In genomic region chr6:83974409-83975050, GRCh38 we compare ENCODE assay signal across 1 cellular context.
TF ChIP-seq lines count a peak whose summit lies in the region.

No MANE protein-coding gene starts in this region.

TF ChIP-seq in K562, 482 proteins besides CTCF, POLR2A, EP300 and RAD21 (continued from another document and continues in another):
- TF ChIP-seq ZNF165 (CRISPR knock-in tag; IDR thresholded peaks at IDR 0.05; ENCODE audit: borderline replicate concordance) (peak; percentile 94), IRF9 (tag; IDR thresholded peaks at IDR 0.05) (peak; percentile 90), JUN (IDR thresholded peaks at IDR 0.05; ENCODE audit: borderline replicate concordance, low read depth, low read length) (peak; percentile 75; the same call in 1 of the 2 replicates), JUN (CRISPR knock-in tag; IDR thresholded peaks at IDR 0.05; ENCODE audit: borderline replicate concordance) (no peak), ETS2 (tag; IDR thresholded peaks at IDR 0.05; ENCODE audit: borderline replicate concordance, poor library complexity, severe bottlenecking) (peak; percentile 26), GATAD2A (IDR thresholded peaks at IDR 0.05) (peak; percentile 93), ZKSCAN1 (IDR thresholded peaks at IDR 0.05; ENCODE audit: low read depth, low read length) (peak; percentile 86; the same call in 1 of the 2 replicates), HDAC2 (IDR thresholded peaks at IDR 0.05) (peak; percentile 97), ETV5 (CRISPR knock-in tag; IDR thresholded peaks at IDR 0.05; ENCODE audit: low read depth) (peak; percentile 81), CHD1 (IDR thresholded peaks at IDR 0.05; ENCODE audit: low read length) (no peak), POU5F1 (IDR thresholded peaks at IDR 0.05; ENCODE audit: borderline replicate concordance, low read depth, low read length, partially characterized antibody) (no peak), ZNF175 (CRISPR knock-in tag; IDR thresholded peaks at IDR 0.05; ENCODE audit: low read depth) (peak; percentile 98), KLF16 (IDR thresholded peaks at IDR 0.05) (peak; percentile 96), WHSC1 (IDR thresholded peaks at IDR 0.05; ENCODE audit: low read length) (no peak), RFX7 (CRISPR knock-in tag; IDR thresholded peaks at IDR 0.05) (peak; percentile 84; the same call in 1 of the 2 replicates), XRCC4 (IDR thresholded peaks at IDR 0.05; ENCODE audit: extremely low read depth, insufficient read depth, insufficient read length) (no peak), ZEB2 (IDR thresholded peaks at IDR 0.05) (peak; percentile 72), NR2C2 (CRISPR knock-in tag; IDR thresholded peaks at IDR 0.05) (no peak), NR2C2 (tag; IDR thresholded peaks at IDR 0.05) (peak; percentile 76), E2F5 (CRISPR knock-in tag; IDR thresholded peaks at IDR 0.05) (no peak), FOXA1 (IDR thresholded peaks at IDR 0.05; ENCODE audit: borderline replicate concordance) (no peak), NR0B1 (IDR thresholded peaks at IDR 0.05; ENCODE audit: partially characterized antibody) (no peak), CBFA2T2 (conservative IDR thresholded peaks at IDR 0.05) (peak; percentile 99), ZNF217 (CRISPR knock-in tag; IDR thresholded peaks at IDR 0.05) (no peak), ZKSCAN3 (CRISPR knock-in tag; IDR thresholded peaks at IDR 0.05) (peak; percentile 44; the same call in 1 of the 2 replicates), ARID1B (IDR thresholded peaks at IDR 0.05) (peak; percentile 99), NFE2 (IDR thresholded peaks at IDR 0.05; ENCODE audit: low read depth) (peak; percentile 59), HIVEP1 (CRISPR knock-in tag; IDR thresholded peaks at IDR 0.05) (peak; percentile 94), ZNF766 (CRISPR knock-in tag; conservative IDR thresholded peaks at IDR 0.05) (peak; percentile 99), TAF1 (IDR thresholded peaks at IDR 0.05; ENCODE audit: control insufficient read depth, extremely low read depth, insufficient read depth, low read length, severe bottlenecking) (no peak), ZBTB7A (IDR thresholded peaks at IDR 0.05; ENCODE audit: borderline replicate concordance, control insufficient read depth, low read depth, low read length) (peak; percentile 87; the same call in 1 of the 2 replicates), NEUROD1 (IDR thresholded peaks at IDR 0.05; ENCODE audit: borderline replicate concordance, low read depth, low read length, partially characterized antibody) (peak; percentile 80), OTX1 (CRISPR knock-in tag; IDR thresholded peaks at IDR 0.05) (0 out of 2 replicates have a peak, but pooled peaks have one; percentile 6), TRIM28 (IDR thresholded peaks at IDR 0.05) (peak; percentile 73), SPI1 (IDR thresholded peaks at IDR 0.05; ENCODE audit: borderline replicate concordance, low read depth, low read length) (peak; percentile 88), ILK (tag; IDR thresholded peaks at IDR 0.05; ENCODE audit: borderline replicate concordance, low read depth) (peak; percentile 90), RCOR1 (IDR thresholded peaks at IDR 0.05; ENCODE audit: borderline replicate concordance in 1 of 2, low read depth in 2 of 2, low read length in 2 of 2) (peak; percentile 86 to 96), ZNF212 (CRISPR knock-in tag; IDR thresholded peaks at IDR 0.05) (peak; percentile 81; the same call in 1 of the 2 replicates), RERE (CRISPR knock-in tag; IDR thresholded peaks at IDR 0.05; ENCODE audit: borderline replicate concordance) (no peak), STAT5B (CRISPR knock-in tag; IDR thresholded peaks at IDR 0.05) (peak; percentile 59; the same call in 1 of the 2 replicates)
- TF ChIP-seq, protein P1, sequence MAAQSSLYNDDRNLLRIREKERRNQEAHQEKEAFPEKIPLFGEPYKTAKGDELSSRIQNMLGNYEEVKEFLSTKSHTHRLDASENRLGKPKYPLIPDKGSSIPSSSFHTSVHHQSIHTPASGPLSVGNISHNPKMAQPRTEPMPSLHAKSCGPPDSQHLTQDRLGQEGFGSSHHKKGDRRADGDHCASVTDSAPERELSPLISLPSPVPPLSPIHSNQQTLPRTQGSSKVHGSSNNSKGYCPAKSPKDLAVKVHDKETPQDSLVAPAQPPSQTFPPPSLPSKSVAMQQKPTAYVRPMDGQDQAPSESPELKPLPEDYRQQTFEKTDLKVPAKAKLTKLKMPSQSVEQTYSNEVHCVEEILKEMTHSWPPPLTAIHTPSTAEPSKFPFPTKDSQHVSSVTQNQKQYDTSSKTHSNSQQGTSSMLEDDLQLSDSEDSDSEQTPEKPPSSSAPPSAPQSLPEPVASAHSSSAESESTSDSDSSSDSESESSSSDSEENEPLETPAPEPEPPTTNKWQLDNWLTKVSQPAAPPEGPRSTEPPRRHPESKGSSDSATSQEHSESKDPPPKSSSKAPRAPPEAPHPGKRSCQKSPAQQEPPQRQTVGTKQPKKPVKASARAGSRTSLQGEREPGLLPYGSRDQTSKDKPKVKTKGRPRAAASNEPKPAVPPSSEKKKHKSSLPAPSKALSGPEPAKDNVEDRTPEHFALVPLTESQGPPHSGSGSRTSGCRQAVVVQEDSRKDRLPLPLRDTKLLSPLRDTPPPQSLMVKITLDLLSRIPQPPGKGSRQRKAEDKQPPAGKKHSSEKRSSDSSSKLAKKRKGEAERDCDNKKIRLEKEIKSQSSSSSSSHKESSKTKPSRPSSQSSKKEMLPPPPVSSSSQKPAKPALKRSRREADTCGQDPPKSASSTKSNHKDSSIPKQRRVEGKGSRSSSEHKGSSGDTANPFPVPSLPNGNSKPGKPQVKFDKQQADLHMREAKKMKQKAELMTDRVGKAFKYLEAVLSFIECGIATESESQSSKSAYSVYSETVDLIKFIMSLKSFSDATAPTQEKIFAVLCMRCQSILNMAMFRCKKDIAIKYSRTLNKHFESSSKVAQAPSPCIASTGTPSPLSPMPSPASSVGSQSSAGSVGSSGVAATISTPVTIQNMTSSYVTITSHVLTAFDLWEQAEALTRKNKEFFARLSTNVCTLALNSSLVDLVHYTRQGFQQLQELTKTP (IDR thresholded peaks at IDR 0.05; ENCODE audit: low read depth in 1 of 2, partially characterized antibody in 2 of 2), result peak; percentile 69 to 86
- TF ChIP-seq, protein P2, sequence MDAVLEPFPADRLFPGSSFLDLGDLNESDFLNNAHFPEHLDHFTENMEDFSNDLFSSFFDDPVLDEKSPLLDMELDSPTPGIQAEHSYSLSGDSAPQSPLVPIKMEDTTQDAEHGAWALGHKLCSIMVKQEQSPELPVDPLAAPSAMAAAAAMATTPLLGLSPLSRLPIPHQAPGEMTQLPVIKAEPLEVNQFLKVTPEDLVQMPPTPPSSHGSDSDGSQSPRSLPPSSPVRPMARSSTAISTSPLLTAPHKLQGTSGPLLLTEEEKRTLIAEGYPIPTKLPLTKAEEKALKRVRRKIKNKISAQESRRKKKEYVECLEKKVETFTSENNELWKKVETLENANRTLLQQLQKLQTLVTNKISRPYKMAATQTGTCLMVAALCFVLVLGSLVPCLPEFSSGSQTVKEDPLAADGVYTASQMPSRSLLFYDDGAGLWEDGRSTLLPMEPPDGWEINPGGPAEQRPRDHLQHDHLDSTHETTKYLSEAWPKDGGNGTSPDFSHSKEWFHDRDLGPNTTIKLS (IDR thresholded peaks at IDR 0.05; ENCODE audit: borderline replicate concordance, low read depth), result peak; percentile 44; the same call in 1 of the 2 replicates
- TF ChIP-seq, protein P3, sequence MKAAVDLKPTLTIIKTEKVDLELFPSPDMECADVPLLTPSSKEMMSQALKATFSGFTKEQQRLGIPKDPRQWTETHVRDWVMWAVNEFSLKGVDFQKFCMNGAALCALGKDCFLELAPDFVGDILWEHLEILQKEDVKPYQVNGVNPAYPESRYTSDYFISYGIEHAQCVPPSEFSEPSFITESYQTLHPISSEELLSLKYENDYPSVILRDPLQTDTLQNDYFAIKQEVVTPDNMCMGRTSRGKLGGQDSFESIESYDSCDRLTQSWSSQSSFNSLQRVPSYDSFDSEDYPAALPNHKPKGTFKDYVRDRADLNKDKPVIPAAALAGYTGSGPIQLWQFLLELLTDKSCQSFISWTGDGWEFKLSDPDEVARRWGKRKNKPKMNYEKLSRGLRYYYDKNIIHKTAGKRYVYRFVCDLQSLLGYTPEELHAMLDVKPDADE (conservative IDR thresholded peaks at IDR 0.05; ENCODE audit: control insufficient read depth, low read depth, low read length), result peak; percentile 75; the same call in 1 of the 2 replicates
- TF ChIP-seq, protein P4, sequence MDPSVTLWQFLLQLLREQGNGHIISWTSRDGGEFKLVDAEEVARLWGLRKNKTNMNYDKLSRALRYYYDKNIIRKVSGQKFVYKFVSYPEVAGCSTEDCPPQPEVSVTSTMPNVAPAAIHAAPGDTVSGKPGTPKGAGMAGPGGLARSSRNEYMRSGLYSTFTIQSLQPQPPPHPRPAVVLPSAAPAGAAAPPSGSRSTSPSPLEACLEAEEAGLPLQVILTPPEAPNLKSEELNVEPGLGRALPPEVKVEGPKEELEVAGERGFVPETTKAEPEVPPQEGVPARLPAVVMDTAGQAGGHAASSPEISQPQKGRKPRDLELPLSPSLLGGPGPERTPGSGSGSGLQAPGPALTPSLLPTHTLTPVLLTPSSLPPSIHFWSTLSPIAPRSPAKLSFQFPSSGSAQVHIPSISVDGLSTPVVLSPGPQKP (CRISPR knock-in tag; IDR thresholded peaks at IDR 0.05), result no peak
- TF ChIP-seq, protein P5, sequence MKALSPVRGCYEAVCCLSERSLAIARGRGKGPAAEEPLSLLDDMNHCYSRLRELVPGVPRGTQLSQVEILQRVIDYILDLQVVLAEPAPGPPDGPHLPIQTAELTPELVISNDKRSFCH (CRISPR knock-in tag; IDR thresholded peaks at IDR 0.05), result peak; percentile 86
- TF ChIP-seq, protein P5 (tag; IDR thresholded peaks at IDR 0.05), result peak; percentile 98
- TF ChIP-seq, protein P6, sequence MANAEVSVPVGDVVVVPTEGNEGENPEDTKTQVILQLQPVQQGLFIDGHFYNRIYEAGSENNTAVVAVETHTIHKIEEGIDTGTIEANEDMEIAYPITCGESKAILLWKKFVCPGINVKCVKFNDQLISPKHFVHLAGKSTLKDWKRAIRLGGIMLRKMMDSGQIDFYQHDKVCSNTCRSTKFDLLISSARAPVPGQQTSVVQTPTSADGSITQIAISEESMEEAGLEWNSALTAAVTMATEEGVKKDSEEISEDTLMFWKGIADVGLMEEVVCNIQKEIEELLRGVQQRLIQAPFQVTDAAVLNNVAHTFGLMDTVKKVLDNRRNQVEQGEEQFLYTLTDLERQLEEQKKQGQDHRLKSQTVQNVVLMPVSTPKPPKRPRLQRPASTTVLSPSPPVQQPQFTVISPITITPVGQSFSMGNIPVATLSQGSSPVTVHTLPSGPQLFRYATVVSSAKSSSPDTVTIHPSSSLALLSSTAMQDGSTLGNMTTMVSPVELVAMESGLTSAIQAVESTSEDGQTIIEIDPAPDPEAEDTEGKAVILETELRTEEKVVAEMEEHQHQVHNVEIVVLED (CRISPR knock-in tag; IDR thresholded peaks at IDR 0.05), result peak; percentile 70
